In the genomic region with DNA sequence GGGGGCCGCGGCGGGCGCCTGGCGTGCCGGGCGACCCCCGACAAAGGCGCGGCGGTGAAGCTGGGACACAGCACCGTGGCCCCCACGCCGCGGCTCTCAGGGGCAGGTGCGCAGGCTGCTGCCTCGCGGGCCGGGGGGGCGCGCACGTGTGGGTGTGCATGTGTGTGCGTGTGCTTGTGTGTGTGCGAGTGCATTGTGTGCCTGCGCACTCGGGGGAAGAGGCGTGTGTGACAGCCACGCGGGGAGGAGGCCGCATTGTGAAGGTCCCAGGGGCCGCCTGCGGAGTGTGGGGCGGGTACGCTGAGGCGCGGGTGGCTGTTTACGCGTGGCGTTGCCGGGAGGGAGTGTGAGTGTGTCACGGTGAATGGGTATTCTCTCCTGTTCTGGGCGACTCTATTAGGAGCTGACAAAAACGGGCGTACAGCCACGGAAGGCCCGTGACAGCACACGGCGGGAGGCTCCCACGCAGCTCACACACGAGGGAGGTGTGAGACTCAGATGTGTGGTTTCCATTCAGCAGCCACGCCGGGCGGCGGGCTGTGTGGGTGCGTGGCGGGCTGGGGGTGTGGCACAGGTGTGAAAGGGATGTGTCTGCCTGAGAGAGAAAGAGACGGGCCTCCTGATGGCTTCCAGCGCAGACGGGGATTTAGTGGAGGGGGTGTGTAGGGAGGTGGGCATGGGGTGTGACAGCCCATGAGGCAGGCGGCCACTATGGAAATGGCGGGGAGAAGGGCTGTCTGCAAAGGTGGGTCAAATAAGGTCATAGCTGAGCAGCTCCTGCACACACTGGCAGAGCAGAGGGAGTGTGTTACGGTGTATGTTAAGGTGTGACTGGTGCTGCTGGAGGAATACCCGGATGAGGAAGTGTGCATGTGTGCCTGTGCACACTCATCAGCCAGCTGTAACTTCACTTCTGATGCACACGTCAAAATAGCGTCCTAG, we compare ENCODE assay signal across 1 cellular context.
TF ChIP-seq lines count a peak whose summit lies in the region.

No MANE protein-coding gene starts in this region.

TF ChIP-seq in IMR-90, 13 proteins besides CTCF, POLR2A, EP300 and RAD21:
- TF ChIP-seq, protein P1, sequence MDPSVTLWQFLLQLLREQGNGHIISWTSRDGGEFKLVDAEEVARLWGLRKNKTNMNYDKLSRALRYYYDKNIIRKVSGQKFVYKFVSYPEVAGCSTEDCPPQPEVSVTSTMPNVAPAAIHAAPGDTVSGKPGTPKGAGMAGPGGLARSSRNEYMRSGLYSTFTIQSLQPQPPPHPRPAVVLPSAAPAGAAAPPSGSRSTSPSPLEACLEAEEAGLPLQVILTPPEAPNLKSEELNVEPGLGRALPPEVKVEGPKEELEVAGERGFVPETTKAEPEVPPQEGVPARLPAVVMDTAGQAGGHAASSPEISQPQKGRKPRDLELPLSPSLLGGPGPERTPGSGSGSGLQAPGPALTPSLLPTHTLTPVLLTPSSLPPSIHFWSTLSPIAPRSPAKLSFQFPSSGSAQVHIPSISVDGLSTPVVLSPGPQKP (IDR thresholded peaks at IDR 0.05; ENCODE audit: borderline replicate concordance, low read depth, low read length): no peak
- TF ChIP-seq SMC3 (IDR thresholded peaks at IDR 0.05; ENCODE audit: low read depth, low read length): no peak
- no peak for TF ChIP-seq BHLHE40 (IDR thresholded peaks at IDR 0.05; ENCODE audit: low read depth, low read length)
- no peak for TF ChIP-seq MAFK (IDR thresholded peaks at IDR 0.05; ENCODE audit: low read depth, low read length)
- no peak for TF ChIP-seq USF2 (IDR thresholded peaks at IDR 0.05; ENCODE audit: low read depth, low read length)
- TF ChIP-seq MAZ (IDR thresholded peaks at IDR 0.05; ENCODE audit: borderline replicate concordance, low read depth, low read length): no peak
- no peak for TF ChIP-seq MXI1 (IDR thresholded peaks at IDR 0.05; ENCODE audit: borderline replicate concordance, low read depth, low read length)
